Comparison of ENCODE assay signal across 21 cellular contexts in genomic region chrX:26558719-26559386, GRCh38.
"Had no signal": no experiment of that assay in that cellular context is flagged by ENCODE, and none has a peak within 500 bp of the region (broad histone marks: within the 10 kb centered on the region; RNA-seq: fewer than 3 reads in every experiment).

No MANE protein-coding gene starts in this region.

- DNase-seq: colonic mucosa; dermis blood vessel endothelial cell; erythroblast; foreskin keratinocyte; immature natural killer cell; left cardiac atrium; left ventricle myocardium inferior; lower lobe of right lung; natural killer cell; stimulated activated CD4-positive, alpha-beta T cell treated with anti-CD3 and anti-CD28 coated beads, Interleukin-4, amount 100 ng/mL, for 1 hour; stimulated activated CD8-positive, alpha-beta memory T cell treated with anti-CD3 and anti-CD28 coated beads, Interleukin-4, amount 100 ng/mL, for 48 hours; tibial artery had no signal

- H3K9me3 Mint-ChIP-seq: memory B cell; stimulated activated memory B cell treated with anti-CD40 and anti-IgM and Interleukin-4, amounts not matched to agents 10 μg/mL and 1 μg/mL and 100 μg/mL, for 72 hours; stimulated activated naive CD8-positive, alpha-beta T cell treated with anti-CD3 and anti-CD28 coated beads, Interleukin-15, Interleukin-2, amounts not matched to agents 100 ng/mL and 50 ng/mL, for 24 hours had no signal

- H3K27ac ChIP-seq: colonic mucosa, foreskin keratinocyte, left ventricle myocardium inferior, lower lobe of right lung, right atrium auricular region, tibial artery, upper lobe of left lung had no signal

- H3K27me3 ChIP-seq: colonic mucosa, foreskin keratinocyte, right atrium auricular region, tibial artery, upper lobe of left lung had no signal

- H3K27me3 Mint-ChIP-seq: memory B cell; stimulated activated memory B cell treated with anti-CD40 and anti-IgM and Interleukin-4, amounts not matched to agents 10 μg/mL and 1 μg/mL and 100 μg/mL, for 72 hours; stimulated activated naive CD8-positive, alpha-beta T cell treated with anti-CD3 and anti-CD28 coated beads, Interleukin-15, Interleukin-2, amounts not matched to agents 100 ng/mL and 50 ng/mL, for 24 hours had no signal

- ATAC-seq: foreskin keratinocyte; left cardiac atrium; lower lobe of right lung; natural killer cell; stimulated activated memory B cell treated with anti-CD40 and anti-IgM and Interleukin-4, amounts not matched to agents 10 μg/mL and 1 μg/mL and 100 μg/mL, for 72 hours had no signal

- H3K4me2 ChIP-seq: smooth muscle cell had no signal

- H3K4me1 ChIP-seq: colonic mucosa, foreskin keratinocyte, left ventricle myocardium inferior, lower lobe of right lung, right atrium auricular region, tibial artery, upper lobe of left lung had no signal

- H3K36me3 ChIP-seq: colonic mucosa, left ventricle myocardium inferior, lower lobe of right lung, right atrium auricular region, tibial artery, upper lobe of left lung had no signal

- H3K4me3 Mint-ChIP-seq: immature natural killer cell; memory B cell; mesothelial cell of epicardium; natural killer cell; neural crest cell; stimulated activated memory B cell treated with anti-CD40 and anti-IgM and Interleukin-4, amounts not matched to agents 10 μg/mL and 1 μg/mL and 100 μg/mL, for 72 hours; stimulated activated naive CD8-positive, alpha-beta T cell treated with anti-CD3 and anti-CD28 coated beads, Interleukin-15, Interleukin-2, amounts not matched to agents 100 ng/mL and 50 ng/mL, for 24 hours had no signal

- H3K9me3 ChIP-seq: colonic mucosa, left ventricle myocardium inferior, lower lobe of right lung, right atrium auricular region, upper lobe of left lung had no signal

- H3K36me3 Mint-ChIP-seq: immature natural killer cell; memory B cell; mesothelial cell of epicardium; natural killer cell; stimulated activated memory B cell treated with anti-CD40 and anti-IgM and Interleukin-4, amounts not matched to agents 10 μg/mL and 1 μg/mL and 100 μg/mL, for 72 hours had no signal

- H3K4me1 Mint-ChIP-seq: immature natural killer cell; memory B cell; mesothelial cell of epicardium; natural killer cell; neural crest cell; stimulated activated memory B cell treated with anti-CD40 and anti-IgM and Interleukin-4, amounts not matched to agents 10 μg/mL and 1 μg/mL and 100 μg/mL, for 72 hours had no signal

- H3K4me3 ChIP-seq: colonic mucosa, left ventricle myocardium inferior, lower lobe of right lung, right atrium auricular region, smooth muscle cell, tibial artery, upper lobe of left lung had no signal

- H3K27ac Mint-ChIP-seq: immature natural killer cell; memory B cell; mesothelial cell of epicardium; natural killer cell; stimulated activated memory B cell treated with anti-CD40 and anti-IgM and Interleukin-4, amounts not matched to agents 10 μg/mL and 1 μg/mL and 100 μg/mL, for 72 hours; stimulated activated naive CD8-positive, alpha-beta T cell treated with anti-CD3 and anti-CD28 coated beads, Interleukin-15, Interleukin-2, amounts not matched to agents 100 ng/mL and 50 ng/mL, for 24 hours had no signal

- FAIRE-seq: keratinocyte had no signal
